ENCODE assay signal across 8 cellular contexts in the genomic region with DNA sequence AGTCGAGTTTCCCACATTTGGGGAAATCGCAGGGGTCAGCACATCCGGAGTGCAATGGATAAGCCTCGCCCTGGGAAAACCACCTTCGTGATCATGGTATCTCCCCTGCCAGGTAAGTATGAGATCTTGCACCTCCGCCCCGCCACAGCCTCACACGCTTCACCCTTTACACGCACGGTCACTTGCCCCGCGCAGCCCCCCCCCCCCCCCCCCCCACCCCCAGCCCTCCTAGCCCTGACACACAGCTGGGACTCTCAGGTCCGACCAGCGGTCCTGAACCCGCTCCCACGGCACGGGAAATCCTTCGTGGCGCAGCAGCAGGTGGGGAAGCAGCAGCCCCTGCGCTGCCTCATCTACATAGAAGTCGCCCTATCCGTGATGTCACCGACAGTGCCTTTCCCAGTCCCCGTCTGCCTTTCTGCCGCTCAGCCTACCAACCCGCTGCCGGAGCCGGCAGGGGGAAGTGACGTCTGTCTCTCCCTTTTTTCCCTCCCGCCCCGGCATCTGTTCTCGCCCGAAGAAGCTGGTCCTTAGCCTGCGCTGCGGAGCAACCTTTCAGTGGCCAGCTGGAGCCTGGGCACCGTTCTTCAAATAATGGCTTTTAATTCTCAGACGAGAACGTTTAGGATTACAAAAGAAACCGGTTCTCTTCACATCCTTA.
A peak's percentile ranks its signal among the peaks of the same experiment; 100 is the strongest.
DNase-seq lines count a peak whose midpoint lies in the region; ATAC-seq, FAIRE-seq and TF ChIP-seq lines count a peak whose summit lies in the region.
"Not testable (repeated sequence)": the region's sequence is repeated elsewhere in the genome, so short reads cannot be mapped to it uniquely, and the experiment has no call there.

No MANE protein-coding gene starts in this region.

- H3K27me3 ChIP-seq in fibroblast of lung (ENCODE audit: control insufficient read depth, insufficient read depth, low read length): not testable (repeated sequence)

- peak overlapping the region; percentile 72 to 98 (median 97) for H3K27ac Mint-ChIP-seq in nephron

- not testable (repeated sequence) for H3K36me3 Mint-ChIP-seq in activated T-cell treated with anti-CD3 and anti-CD28 coated beads, Interleukin-2, amount 50 U/mL, for 4 hours (ENCODE audit: insufficient read depth); nephron (ENCODE audit: low read depth)

- not testable (repeated sequence) for TF ChIP-seq CTCF in fibroblast of lung (conservative IDR thresholded peaks at IDR 0.05 in 1 of 2, IDR thresholded peaks at IDR 0.05 in 1 of 2; ENCODE audit: low read depth in 1 of 2, low read length in 2 of 2); nephron (IDR thresholded peaks at IDR 0.05; ENCODE audit: unreplicated experiment in 3 of 3)

- H3K27me3 Mint-ChIP-seq in activated T-cell treated with anti-CD3 and anti-CD28 coated beads, Interleukin-2, amount 50 U/mL, for 4 hours (ENCODE audit: low read depth): peaks cover 31% of the 10 kb centered on the region
- H3K27me3 Mint-ChIP-seq in nephron (ENCODE audit: low read depth): not testable (repeated sequence)

- H3K79me2 ChIP-seq in fibroblast of lung (ENCODE audit: control insufficient read depth, insufficient read depth, low read length): not testable (repeated sequence)

- H3K36me3 ChIP-seq in fibroblast of lung (ENCODE audit: control insufficient read depth, insufficient read depth, low read length): not testable (repeated sequence)

- not testable (repeated sequence) for H2AFZ ChIP-seq in fibroblast of lung (ENCODE audit: low read length)

- not testable (repeated sequence) for H3K4me1 Mint-ChIP-seq in activated T-cell treated with anti-CD3 and anti-CD28 coated beads, Interleukin-2, amount 50 U/mL, for 4 hours (ENCODE audit: low read depth); nephron

- H3K9me3 Mint-ChIP-seq in activated T-cell treated with anti-CD3 and anti-CD28 coated beads, Interleukin-2, amount 50 U/mL, for 4 hours: not testable (repeated sequence)
- peaks cover 34% of the 10 kb centered on the region for H3K9me3 Mint-ChIP-seq in nephron

- H3K4me3 ChIP-seq in fibroblast of lung (replicated peaks in 1 of 4; ENCODE audit: control extremely low read depth in 1 of 4, insufficient read depth in 1 of 4, low read depth in 3 of 4, low read length in 4 of 4): not testable (repeated sequence)

- not testable (repeated sequence) for H3K27ac ChIP-seq in fibroblast of lung (ENCODE audit: insufficient read depth, low read length)

- FAIRE-seq in urothelium cell line (lab: Jason Lieb, UNC): peak; percentile 76

- peak; percentile 63 for ATAC-seq in GM18505 (IDR thresholded peaks at IDR 0.05; ENCODE audit: unreplicated experiment)
- peak; percentile 59 for ATAC-seq in GM21619 (IDR thresholded peaks at IDR 0.05; ENCODE audit: unreplicated experiment)
- ATAC-seq in HG03135 (IDR thresholded peaks at IDR 0.05; ENCODE audit: unreplicated experiment): peak; percentile 58
- peak; percentile 49 to 68 for ATAC-seq in activated T-cell treated with anti-CD3 and anti-CD28 coated beads, Interleukin-2, amount 50 U/mL, for 4 hours

- not testable (repeated sequence) for H3K4me2 ChIP-seq in fibroblast of lung (ENCODE audit: extremely low read depth, insufficient read depth, low read length)

- H3K9ac ChIP-seq in fibroblast of lung (ENCODE audit: insufficient read depth, low read length): not testable (repeated sequence)

- TF ChIP-seq POLR2A in GM18505 (IDR thresholded peaks at IDR 0.05; ENCODE audit: borderline replicate concordance, extremely low read depth, insufficient read depth, insufficient read length): not testable (repeated sequence)

- peak; percentile 61 for DNase-seq in OCI-M1 (lab: John Stamatoyannopoulos, UW)
- not testable (repeated sequence) for DNase-seq in activated T-cell treated with anti-CD3 and anti-CD28 coated beads, Interleukin-2, amount 50 U/mL, for 4 hours; urothelium cell line (ENCODE audit: low spot score)
- DNase-seq in fibroblast of lung (ENCODE audit: low read depth in 2 of 2): peak; percentile 8 to 21

- not testable (repeated sequence) for H4K20me1 ChIP-seq in fibroblast of lung (ENCODE audit: control insufficient read depth, extremely low read depth, insufficient read depth, low read length)

- not testable (repeated sequence) for H3K4me1 ChIP-seq in fibroblast of lung (ENCODE audit: control insufficient read depth, extremely low read depth, insufficient read depth, low read length)

- H3K9me3 ChIP-seq in fibroblast of lung (ENCODE audit: control insufficient read depth, insufficient read depth, low read depth, low read length): not testable (repeated sequence)

- not testable (repeated sequence) for H3K4me3 Mint-ChIP-seq in activated T-cell treated with anti-CD3 and anti-CD28 coated beads, Interleukin-2, amount 50 U/mL, for 4 hours
- H3K4me3 Mint-ChIP-seq in nephron: peak overlapping the region; percentile 32 to 72 (median 37)
